9 cellular contexts compared by ENCODE assay signal in the genomic region with DNA sequence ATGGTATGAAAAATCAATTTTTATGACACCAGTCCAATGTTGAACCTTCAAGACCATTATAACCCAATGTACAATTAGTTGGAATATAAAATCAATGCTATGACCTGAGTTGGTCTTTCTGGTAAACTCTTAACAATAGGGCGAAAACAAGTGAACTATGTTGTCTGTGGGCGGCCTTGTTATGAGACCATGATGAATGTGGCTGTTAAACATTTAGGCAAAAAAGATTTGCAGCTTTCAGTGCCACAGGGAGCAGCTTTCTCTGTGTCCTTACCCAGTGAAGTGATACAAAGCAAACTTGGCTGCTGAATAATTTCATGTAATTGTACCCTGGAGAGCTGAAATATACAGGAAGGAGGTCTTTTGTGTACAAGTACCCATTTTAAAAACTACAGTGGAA.
"Had no signal": no experiment of that assay in that cellular context is flagged by ENCODE, and none has a peak within 500 bp of the region (broad histone marks: within the 10 kb centered on the region; RNA-seq: fewer than 3 reads in every experiment).

No MANE protein-coding gene starts in this region.

- DNase-seq: activated CD4-positive, alpha-beta memory T cell treated with anti-CD3 and anti-CD28 coated beads for 36 hours; activated gamma-delta T cell; activated naive CD8-positive, alpha-beta T cell treated with anti-CD3 and anti-CD28 coated beads for 36 hours; activated T-cell treated with anti-CD3 and anti-CD28 coated beads, Interleukin-2, amount 50 U/mL, for 4 hours; brain microvascular endothelial cell; erythroblast; stimulated activated CD4-positive, alpha-beta T cell treated with anti-CD3 and anti-CD28 coated beads, Interleukin-2, amount 100 ng/mL, for 48 hours; stimulated activated CD8-positive, alpha-beta memory T cell treated with anti-CD3 and anti-CD28 coated beads, Interleukin-4, amount 100 ng/mL, for 48 hours; stimulated activated naive CD8-positive, alpha-beta T cell treated with anti-CD3 and anti-CD28 coated beads, Interleukin-15, Interleukin-2, amounts not matched to agents 100 U/mL and 50 U/mL, for 24 hours had no signal

- H3K27ac Mint-ChIP-seq: activated CD4-positive, alpha-beta memory T cell treated with anti-CD3 and anti-CD28 coated beads for 36 hours; activated naive CD8-positive, alpha-beta T cell treated with anti-CD3 and anti-CD28 coated beads for 36 hours had no signal

- ATAC-seq: activated T-cell treated with anti-CD3 and anti-CD28 coated beads, Interleukin-2, amount 50 U/mL, for 4 hours; stimulated activated naive CD8-positive, alpha-beta T cell treated with anti-CD3 and anti-CD28 coated beads, Interleukin-15, Interleukin-2, amounts not matched to agents 100 U/mL and 50 U/mL, for 24 hours had no signal

- H3K36me3 Mint-ChIP-seq: activated CD4-positive, alpha-beta memory T cell treated with anti-CD3 and anti-CD28 coated beads for 36 hours; activated naive CD8-positive, alpha-beta T cell treated with anti-CD3 and anti-CD28 coated beads for 36 hours had no signal

- H3K4me1 Mint-ChIP-seq: activated naive CD8-positive, alpha-beta T cell treated with anti-CD3 and anti-CD28 coated beads for 36 hours had no signal

- H3K9me3 Mint-ChIP-seq: activated CD4-positive, alpha-beta memory T cell treated with anti-CD3 and anti-CD28 coated beads for 36 hours; activated naive CD8-positive, alpha-beta T cell treated with anti-CD3 and anti-CD28 coated beads for 36 hours had no signal

- H3K27me3 Mint-ChIP-seq: activated CD4-positive, alpha-beta memory T cell treated with anti-CD3 and anti-CD28 coated beads for 36 hours; activated naive CD8-positive, alpha-beta T cell treated with anti-CD3 and anti-CD28 coated beads for 36 hours had no signal

- H3K4me3 Mint-ChIP-seq: activated CD4-positive, alpha-beta memory T cell treated with anti-CD3 and anti-CD28 coated beads for 36 hours; activated naive CD8-positive, alpha-beta T cell treated with anti-CD3 and anti-CD28 coated beads for 36 hours; activated T-cell treated with anti-CD3 and anti-CD28 coated beads, Interleukin-2, amount 50 U/mL, for 4 hours had no signal
